Comparison of ENCODE assay signal across 9 cellular contexts in the genomic region with DNA sequence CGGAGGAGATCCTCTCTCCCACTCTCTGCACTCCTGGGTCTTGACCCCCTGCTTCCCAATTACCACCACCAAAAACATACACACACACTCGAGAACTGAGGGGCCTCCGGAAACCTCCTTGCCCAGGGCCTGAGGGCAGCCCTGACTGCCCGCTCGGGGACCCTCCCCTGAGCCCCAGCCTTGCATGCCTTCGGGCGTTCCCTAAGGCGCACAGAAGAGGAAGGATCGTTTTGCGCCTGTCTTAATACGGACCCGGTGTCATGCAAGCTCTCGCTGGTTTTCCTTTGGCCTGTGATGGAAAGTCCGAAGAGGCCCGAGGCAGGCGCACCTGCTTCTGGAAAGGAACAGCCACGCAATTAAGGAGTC. TPM values are rescaled to one million over a fixed set of nuclear protein-coding genes. Genes with fewer than 3 reads are reported as not detected.
A peak's percentile ranks its signal among the peaks of the same experiment; 100 is the strongest.
DNase-seq lines count a peak whose midpoint lies in the region; ATAC-seq, FAIRE-seq and TF ChIP-seq lines count a peak whose summit lies in the region.
"Had no signal": no experiment of that assay in that cellular context is flagged by ENCODE, and none has a peak within 500 bp of the region (broad histone marks: within the 10 kb centered on the region; RNA-seq: fewer than 3 reads in every experiment).

No MANE protein-coding gene starts in this region.

- H4K20me1 ChIP-seq in keratinocyte (ENCODE audit: control insufficient read depth, extremely low read depth, insufficient read depth, low read length), result no peaks in the 10 kb centered on the region

- no peak overlapping the region for H3K9ac ChIP-seq in SK-N-MC (ENCODE audit: insufficient read length)
- H3K9ac ChIP-seq in keratinocyte (ENCODE audit: control insufficient read depth, extremely low read depth, insufficient read depth, low read length), result no peak overlapping the region

- TF ChIP-seq EP300 in transverse colon (IDR thresholded peaks at IDR 0.05; ENCODE audit: low read depth), result no peak

- H3K27ac ChIP-seq in heart left ventricle (no peak overlapping the region), SK-N-MC (no peak overlapping the region), keratinocyte (ENCODE audit: control insufficient read depth, insufficient read depth, low read length) (no peak overlapping the region), transverse colon (no peak overlapping the region)

- no peaks in the 10 kb centered on the region for H3K9me1 ChIP-seq in keratinocyte (ENCODE audit: control insufficient read depth, extremely low read depth, insufficient read depth, low read length)

- H3K27me3 ChIP-seq in heart left ventricle, result peaks cover 30 to 95% (median 42%) of the 10 kb centered on the region in 9 donors
- H3K27me3 ChIP-seq in keratinocyte (ENCODE audit: control insufficient read depth, extremely low read depth, insufficient read depth, low read length), result peaks cover 53% of the 10 kb centered on the region
- H3K27me3 ChIP-seq in transverse colon, result peaks cover 75% of the 10 kb centered on the region

- H3K79me2 ChIP-seq in keratinocyte (ENCODE audit: control insufficient read depth, insufficient read depth, low read length), result no peaks in the 10 kb centered on the region

- H2AFZ ChIP-seq in keratinocyte (ENCODE audit: control insufficient read depth, low read length), result no peak overlapping the region

- TF ChIP-seq CTCF in heart left ventricle (IDR thresholded peaks at IDR 0.05) (no peak), keratinocyte (optimal IDR thresholded peaks at IDR 0.05 in 1 of 3, IDR thresholded peaks at IDR 0.05 in 1 of 3, conservative IDR thresholded peaks at IDR 0.05 in 1 of 3; ENCODE audit: extremely low read depth in 1 of 3, insufficient read depth in 2 of 3, low read length in 3 of 3) (no peak), transverse colon (IDR thresholded peaks at IDR 0.05) (peak in 1 of 5 experiments; percentile 0)

- H3K4me3 ChIP-seq in heart left ventricle (peak overlapping the region in 9 of 12 donors; percentile 46 to 70 (median 59)), SK-N-MC (peak overlapping the region; percentile 81), keratinocyte (ENCODE audit: control insufficient read depth in 2 of 3, extremely low read depth in 1 of 3, insufficient read depth in 2 of 3, low read depth in 1 of 3, low read length in 3 of 3) (peak overlapping the region in 1 of 3 experiments; percentile 39), transverse colon (peak overlapping the region in 3 of 4 donors; percentile 36 to 66 (median 46))

- ATAC-seq in heart left ventricle (no peak), left ventricle myocardium superior (no peak)

- no peak for DNase-seq in heart left ventricle
- no peak for DNase-seq in left ventricle myocardium superior
- no peak for DNase-seq in SK-N-MC (ENCODE audit: low read depth, low spot score)
- DNase-seq in keratinocyte (ENCODE audit: low read depth, low spot score), result no peak
- DNase-seq in transverse colon, result no peak
- no peak for DNase-seq in C1 segment of cervical spinal cord (lab: John Stamatoyannopoulos, UW)
- no peak for DNase-seq in D341Med (ENCODE audit: low spot score)
- DNase-seq in DMS114 treated with DMSO at 0.1 percent for 48 hours (lab: John Stamatoyannopoulos, UW; ENCODE audit: unreplicated experiment), result no peak
- DNase-seq: activated naive CD4-positive, alpha-beta T cell had no signal

- H3K9me3 ChIP-seq in heart left ventricle (no peaks in the 10 kb centered on the region), SK-N-MC (ENCODE audit: low read depth, low read length) (no peaks in the 10 kb centered on the region), keratinocyte (ENCODE audit: control insufficient read depth, low read depth, low read length) (no peaks in the 10 kb centered on the region), transverse colon (no peaks in the 10 kb centered on the region)

- intact Hi-C loops in heart left ventricle (cut with DNase I), result loop anchor here in 4 of 10 donors (5.0 to 10.0 kb wide), 5 partner anchors 619 to 1711 kb away; no protein-coding TSS in a partner anchor
- intact Hi-C loops in left ventricle myocardium superior (cut with micrococcal nuclease), result no loop called here
- intact Hi-C loops in transverse colon (cut with DNase I; ENCODE audit: low total_unique reads), result no loop called here

- FAIRE-seq in keratinocyte (lab: Jason Lieb, UNC), result no peak

- H3K36me3 ChIP-seq in heart left ventricle (no peaks in the 10 kb centered on the region), SK-N-MC (ENCODE audit: insufficient read depth, low read length) (no peaks in the 10 kb centered on the region), keratinocyte (ENCODE audit: control insufficient read depth in 2 of 2, extremely low read depth in 1 of 2, insufficient read depth in 2 of 2, low read length in 2 of 2) (no peaks in the 10 kb centered on the region), transverse colon (no peaks in the 10 kb centered on the region)

- dilution Hi-C loops in keratinocyte (cut with MboI; ENCODE audit: extremely low pct_ligation_motif_present, low sequenced_read_pairs), result no loop called here

- TF ChIP-seq POLR2A in heart left ventricle (IDR thresholded peaks at IDR 0.05) (no peak), transverse colon (IDR thresholded peaks at IDR 0.05) (no peak)

- in situ Hi-C loops in transverse colon (cut with MboI; ENCODE audit: low pct_ligation_motif_present in 1 of 4, low pct_unique_long_range_greater_than_20kb in 1 of 4, low sequenced_read_pairs in 3 of 4), result no loop called here

- WGBS in heart left ventricle, 4 donors, result 15 to 29% (median 24%) methylated on average over 10 to 17 of the region's 17 CpGs
- 53 to 85% methylated on average over 4 to 17 of the region's 17 CpGs for WGBS in transverse colon (ENCODE audit: low coverage in 1 of 2), 2 donors

- peak overlapping the region; percentile 69 for H3K4me2 ChIP-seq in keratinocyte (ENCODE audit: control insufficient read depth, extremely low read depth, insufficient read depth, low read depth, low read length)

- H3K4me1 ChIP-seq in heart left ventricle (peaks cover 0 to 22% (median 8%) of the 10 kb centered on the region in 12 donors), keratinocyte (ENCODE audit: control insufficient read depth, extremely low read depth, insufficient read depth, low read length) (no peaks in the 10 kb centered on the region), transverse colon (peaks cover 10 to 17% (median 13%) of the 10 kb centered on the region in 4 donors)

RNA-seq across cellular contexts. Expression of a gene that starts 19.8 kb away (rescaled TPM):
- total RNA-seq in heart left ventricle, result under 1 TPM in 1 of 9 donors, not detected in 8; 0.27 TPM
- under 1 TPM in 1 of 2 donors, not detected in 1; 0.08 TPM for polyA plus RNA-seq in heart left ventricle
- total RNA-seq in left ventricle myocardium superior, result not detected
- not detected in 3 replicates for polyA plus RNA-seq in keratinocyte
- not detected for polyA plus RNA-seq in keratinocyte (2011; ENCODE audit: low read depth)
- not detected in 2 replicates for polyA plus RNA-seq in keratinocyte (2011; cell fraction: cytosol; rRNA removed)
- polyA plus RNA-seq in keratinocyte (2011; cell fraction: nucleus; rRNA removed), result not detected in 2 replicates
- polyA plus RNA-seq in keratinocyte (2012; ENCODE audit: low replicate concordance), result not detected in 2 replicates
- not detected in 3 replicates for polyA minus RNA-seq in keratinocyte
- polyA minus RNA-seq in keratinocyte (2011; cell fraction: cytosol; rRNA and poly(A)+ RNA removed), result not detected
- polyA minus RNA-seq in keratinocyte (2011; cell fraction: nucleus; rRNA and poly(A)+ RNA removed), result not detected in 2 replicates
- total RNA-seq in transverse colon, result under 1 TPM in 2 of 4 donors, not detected in 2; 0.14 to 0.32 TPM
